Comparison of ENCODE assay signal across 20 cellular contexts in genomic region chr11:134512791-134513538, GRCh38.
"Had no signal": no experiment of that assay in that cellular context is flagged by ENCODE, and none has a peak within 500 bp of the region (broad histone marks: within the 10 kb centered on the region; RNA-seq: fewer than 3 reads in every experiment).

No MANE protein-coding gene starts in this region.

- H3K4me3 Mint-ChIP-seq: activated B cell treated with CpG ODN at 0.5 μM for 24 hours; activated CD4-positive, alpha-beta memory T cell treated with anti-CD3 and anti-CD28 coated beads, Interleukin-2, amount 10 ng/mL, durations not matched to agents 7 days and 5 days; activated CD8-positive, alpha-beta memory T cell treated with anti-CD3 and anti-CD28 coated beads, Interleukin-2, amount 10 ng/mL, durations not matched to agents 7 days and 5 days; activated naive CD4-positive, alpha-beta T cell treated with anti-CD3 and anti-CD28 coated beads, Interleukin-2, amount 50 U/mL, for 24 hours; naive thymus-derived CD4-positive, alpha-beta T cell; T-helper 2 cell treated with Interferon-gamma antibody and Interleukin-4, amounts not matched to agents 5 μg/mL and 100 μg/mL, for 36 hours had no signal

- H3K27me3 ChIP-seq: neutrophil, pancreas had no signal

- H3K36me3 Mint-ChIP-seq: activated CD8-positive, alpha-beta memory T cell treated with anti-CD3 and anti-CD28 coated beads, Interleukin-2, amount 10 ng/mL, durations not matched to agents 7 days and 5 days; activated naive CD4-positive, alpha-beta T cell treated with anti-CD3 and anti-CD28 coated beads, Interleukin-2, amount 50 U/mL, for 24 hours; naive thymus-derived CD4-positive, alpha-beta T cell had no signal

- DNase-seq: activated B cell treated with CpG ODN at 0.5 μM for 24 hours; activated CD4-positive, alpha-beta memory T cell treated with anti-CD3 and anti-CD28 coated beads, Interleukin-2, amount 10 ng/mL, durations not matched to agents 7 days and 5 days; activated CD4-positive, alpha-beta T cell treated with anti-CD3 and anti-CD28 coated beads for 4 hours; activated CD8-positive, alpha-beta memory T cell treated with anti-CD3 and anti-CD28 coated beads, Interleukin-2, amount 10 ng/mL, durations not matched to agents 7 days and 5 days; dermis blood vessel endothelial cell; effector memory CD4-positive, alpha-beta T cell; esophagus squamous epithelium; heart right ventricle; mesendoderm; naive thymus-derived CD4-positive, alpha-beta T cell; stimulated activated CD4-positive, alpha-beta T cell treated with anti-CD3 and anti-CD28 coated beads, Interleukin-1b, Interleukin-23, amount 100 ng/mL, for 48 hours; stimulated activated CD8-positive, alpha-beta memory T cell treated with anti-CD3 and anti-CD28 coated beads, Interleukin-4, amount 100 ng/mL, for 48 hours; stimulated activated naive CD4-positive, alpha-beta T cell treated with Interleukin-2 at 50 U/mL for 16 hours; substantia nigra; trophoblast cell had no signal

- FAIRE-seq: pancreas had no signal

- H3K27ac ChIP-seq: esophagus squamous epithelium, heart right ventricle, neutrophil, pancreas had no signal

- H3K9me3 ChIP-seq: esophagus squamous epithelium, heart right ventricle, neutrophil, pancreas had no signal

- H3K4me3 ChIP-seq: esophagus squamous epithelium, heart right ventricle, pancreas had no signal

- H3K36me3 ChIP-seq: esophagus squamous epithelium, heart right ventricle, neutrophil, pancreas had no signal

- H3K9me3 Mint-ChIP-seq: activated B cell treated with CpG ODN at 0.5 μM for 24 hours; activated CD4-positive, alpha-beta memory T cell treated with anti-CD3 and anti-CD28 coated beads, Interleukin-2, amount 10 ng/mL, durations not matched to agents 7 days and 5 days; activated naive CD4-positive, alpha-beta T cell treated with anti-CD3 and anti-CD28 coated beads, Interleukin-2, amount 50 U/mL, for 24 hours; activated T-helper 2 cell treated with anti-CD3 and anti-CD28 coated beads, Interferon-gamma antibody, Interleukin-2, Interleukin-4, amounts not matched to agents 10 μg/mL and 5 μg/mL and 100 μg/mL, durations not matched to agents 14 hours and 24 hours and 36 hours; naive thymus-derived CD4-positive, alpha-beta T cell; T-helper 2 cell treated with Interferon-gamma antibody and Interleukin-4, amounts not matched to agents 5 μg/mL and 100 μg/mL, for 36 hours had no signal

- ATAC-seq: activated CD8-positive, alpha-beta memory T cell treated with anti-CD3 and anti-CD28 coated beads, Interleukin-2, amount 10 ng/mL, durations not matched to agents 7 days and 5 days; heart right ventricle; naive thymus-derived CD4-positive, alpha-beta T cell; pancreas had no signal

- H3K27ac Mint-ChIP-seq: activated B cell treated with CpG ODN at 0.5 μM for 24 hours; activated CD4-positive, alpha-beta memory T cell treated with anti-CD3 and anti-CD28 coated beads, Interleukin-2, amount 10 ng/mL, durations not matched to agents 7 days and 5 days; activated CD8-positive, alpha-beta memory T cell treated with anti-CD3 and anti-CD28 coated beads, Interleukin-2, amount 10 ng/mL, durations not matched to agents 7 days and 5 days; activated naive CD4-positive, alpha-beta T cell treated with anti-CD3 and anti-CD28 coated beads, Interleukin-2, amount 50 U/mL, for 24 hours; activated T-helper 2 cell treated with anti-CD3 and anti-CD28 coated beads, Interferon-gamma antibody, Interleukin-2, Interleukin-4, amounts not matched to agents 10 μg/mL and 5 μg/mL and 100 μg/mL, durations not matched to agents 14 hours and 24 hours and 36 hours; naive thymus-derived CD4-positive, alpha-beta T cell; T-helper 2 cell treated with Interferon-gamma antibody and Interleukin-4, amounts not matched to agents 5 μg/mL and 100 μg/mL, for 36 hours had no signal

- H3K4me1 Mint-ChIP-seq: activated B cell treated with CpG ODN at 0.5 μM for 24 hours; activated CD4-positive, alpha-beta memory T cell treated with anti-CD3 and anti-CD28 coated beads, Interleukin-2, amount 10 ng/mL, durations not matched to agents 7 days and 5 days; activated CD8-positive, alpha-beta memory T cell treated with anti-CD3 and anti-CD28 coated beads, Interleukin-2, amount 10 ng/mL, durations not matched to agents 7 days and 5 days; activated naive CD4-positive, alpha-beta T cell treated with anti-CD3 and anti-CD28 coated beads, Interleukin-2, amount 50 U/mL, for 24 hours; naive thymus-derived CD4-positive, alpha-beta T cell had no signal

- H3K4me1 ChIP-seq: esophagus squamous epithelium, heart right ventricle, pancreas had no signal

- H3K27me3 Mint-ChIP-seq: activated CD8-positive, alpha-beta memory T cell treated with anti-CD3 and anti-CD28 coated beads, Interleukin-2, amount 10 ng/mL, durations not matched to agents 7 days and 5 days; activated naive CD4-positive, alpha-beta T cell treated with anti-CD3 and anti-CD28 coated beads, Interleukin-2, amount 50 U/mL, for 24 hours had no signal
